24 cellular contexts compared by ENCODE assay signal in genomic region chr6:116221067-116221466, GRCh38. TPM values are rescaled to one million over a fixed set of nuclear protein-coding genes. Genes with fewer than 3 reads are reported as not detected.
DNase-seq lines count a peak whose midpoint lies in the region; ATAC-seq, FAIRE-seq and TF ChIP-seq lines count a peak whose summit lies in the region.
"Had no signal": no experiment of that assay in that cellular context is flagged by ENCODE, and none has a peak within 500 bp of the region (broad histone marks: within the 10 kb centered on the region; RNA-seq: fewer than 3 reads in every experiment).

No MANE protein-coding gene starts in this region.

- intact Hi-C loops in GM12878 (cut with micrococcal nuclease; ENCODE audit: unreplicated experiment), result no loop called here

- POLR2A ChIA-PET in GM12878 (lab: Charles Lee), result no interaction called here

- in situ Hi-C loops in GM12878 (cut with MboI), result no loop called here

- H4K20me1 ChIP-seq in GM12878 (ENCODE audit: control insufficient read depth, insufficient read depth), result no peaks in the 10 kb centered on the region

- H3K14ac ChIP-seq in neuronal stem cell (ENCODE audit: low read length), result no peak overlapping the region

- BruUV-seq in GM12878 (replicated peaks; lab: Mats Ljungman, UMichigan), result no TSS peak

- H3K4me2 ChIP-seq in GM12878 (ENCODE audit: control insufficient read depth, insufficient read depth), result no peak overlapping the region
- no peak overlapping the region for H3K4me2 ChIP-seq in neuronal stem cell (ENCODE audit: insufficient read depth, low read length, poor library complexity, severe bottlenecking)

- H3K4me1 Mint-ChIP-seq in glutamatergic neuron (ENCODE audit: low read depth, unreplicated experiment), result peaks cover 24% of the 10 kb centered on the region
- H3K4me1 Mint-ChIP-seq: activated naive CD4-positive, alpha-beta T cell treated with anti-CD3 and anti-CD28 coated beads, Interleukin-2, amount 10 ng/mL, durations not matched to agents 7 days and 5 days had no signal

- 95% methylated on average over 3 of the region's 3 CpGs for WGBS in GM12878 (ENCODE audit: insufficient coverage, insufficient replicate concordance, low lambda C conversion rate, missing lambda C conversion rate)
- no CpG with 5 or more reads among the region's 3 CpGs for WGBS in neuronal stem cell (ENCODE audit: extremely low coverage in 2 of 2, insufficient read length in 2 of 2, insufficient replicate concordance in 1 of 2), 2 donors

- TF ChIP-seq RAD21 in GM12878 (IDR thresholded peaks at IDR 0.05; ENCODE audit: insufficient read depth, low read depth, low read length), result no peak

- H3K27me3 Mint-ChIP-seq in glutamatergic neuron (ENCODE audit: unreplicated experiment), result peaks cover 9% of the 10 kb centered on the region
- H3K27me3 Mint-ChIP-seq: activated naive CD4-positive, alpha-beta T cell treated with anti-CD3 and anti-CD28 coated beads, Interleukin-2, amount 10 ng/mL, durations not matched to agents 7 days and 5 days; CD4-positive, alpha-beta T cell had no signal

- H3K9me3 ChIP-seq in GM12878 (replicated peaks; ENCODE audit: control insufficient read depth, insufficient read depth, low read length), result no peaks in the 10 kb centered on the region
- no peaks in the 10 kb centered on the region for H3K9me3 ChIP-seq in neuronal stem cell (replicated peaks in 1 of 2; ENCODE audit: control insufficient read depth in 2 of 2, insufficient read depth in 1 of 2, low read depth in 1 of 2, low read length in 2 of 2)
- H3K9me3 ChIP-seq: left ventricle myocardium inferior, Peyer's patch, suprapubic skin, uterus had no signal

- H3K79me2 ChIP-seq in GM12878 (ENCODE audit: control insufficient read depth, insufficient read depth, low read length), result no peaks in the 10 kb centered on the region

- no peak for TF ChIP-seq POLR2A in GM12878 (IDR thresholded peaks at IDR 0.05; ENCODE audit: low read depth, low read length)

- H3K9me3 Mint-ChIP-seq in glutamatergic neuron (ENCODE audit: unreplicated experiment), result no peaks in the 10 kb centered on the region
- H3K9me3 Mint-ChIP-seq: activated naive CD4-positive, alpha-beta T cell treated with anti-CD3 and anti-CD28 coated beads, Interleukin-2, amount 10 ng/mL, durations not matched to agents 7 days and 5 days; activated T-cell treated with anti-CD3 and anti-CD28 coated beads, Interleukin-2, amount 50 U/mL, for 4 hours; CD4-positive, alpha-beta T cell had no signal

- no peak overlapping the region for H4K8ac ChIP-seq in neuronal stem cell (ENCODE audit: low read depth, low read length)

- H3K18ac ChIP-seq in neuronal stem cell (ENCODE audit: low read length), result no peak overlapping the region

- CTCF ChIA-PET in GM12878 (lab: Yijun Ruan, JAX), result interaction anchor here (0.7 kb wide), 1 partner anchor 31 kb away, joined by 3 read pairs; no protein-coding TSS in a partner anchor

- RAD21 ChIA-PET in GM12878 (lab: Charles Lee; ENCODE audit: unreplicated experiment), result no interaction called here

- TF ChIP-seq EP300 in GM12878 (IDR thresholded peaks at IDR 0.05; ENCODE audit: borderline replicate concordance in 1 of 2, control insufficient read depth in 1 of 2, low read depth in 2 of 2, low read length in 2 of 2), result no peak

- H3K9ac ChIP-seq in GM12878 (ENCODE audit: control insufficient read depth, insufficient read depth, low read length), result no peak overlapping the region
- no peak overlapping the region for H3K9ac ChIP-seq in neuronal stem cell (ENCODE audit: low read depth, low read length, poor library complexity)

- no peaks in the 10 kb centered on the region for H3K79me1 ChIP-seq in neuronal stem cell (ENCODE audit: low read depth, low read length)

- SMC1A ChIA-PET in GM12878 (lab: Charles Lee; ENCODE audit: uncharacterized antibody, unreplicated experiment), result no interaction called here

- no peak overlapping the region for H2BK5ac ChIP-seq in neuronal stem cell (ENCODE audit: low read length)

- DNase-seq in AG10803 (ENCODE audit: low read depth) (peak; percentile 67), LHCN-M2 (ENCODE audit: low read depth) (peak; percentile 17), GM12878 (ENCODE audit: low read depth, low spot score) (no peak), glutamatergic neuron (no peak), neuronal stem cell (ENCODE audit: low spot score) (no peak), NCI-H524 (lab: John Stamatoyannopoulos, UW) (no peak), kidney glomerular epithelial cell (lab: John Stamatoyannopoulos, UW) (no peak), NCI-H446 (lab: John Stamatoyannopoulos, UW) (no peak)
- DNase-seq: activated CD8-positive, alpha-beta T cell treated with anti-CD3 and anti-CD28 coated beads, Interleukin-2, amount 10 ng/mL, durations not matched to agents 7 days and 5 days; activated naive CD4-positive, alpha-beta T cell treated with anti-CD3 and anti-CD28 coated beads, Interleukin-2, amount 10 ng/mL, durations not matched to agents 7 days and 5 days; activated T-cell treated with anti-CD3 and anti-CD28 coated beads, Interleukin-2, amount 50 U/mL, for 4 hours; CD4-positive, alpha-beta T cell; DMS153; KBM-7; left ventricle myocardium inferior; NCI-H2107; NCI-H748 treated with DMSO at 0.1 percent for 48 hours; Peyer's patch; right cardiac atrium; T1000; uterus had no signal

- H3K27ac ChIP-seq in GM12878 (ENCODE audit: control insufficient read depth, insufficient read depth) (no peak overlapping the region), neuronal stem cell (replicated peaks; ENCODE audit: low read length) (no peak overlapping the region)
- H3K27ac ChIP-seq: coronary artery, left ventricle myocardium inferior, Peyer's patch, suprapubic skin, uterus had no signal

- H2BK15ac ChIP-seq in neuronal stem cell (ENCODE audit: low read length), result no peak overlapping the region

- H3K23ac ChIP-seq in neuronal stem cell (ENCODE audit: low read depth, low read length, poor library complexity), result no peak overlapping the region

- H2BK120ac ChIP-seq in neuronal stem cell (ENCODE audit: low read depth, low read length), result no peak overlapping the region

- H2BK12ac ChIP-seq in neuronal stem cell (ENCODE audit: low read length), result no peak overlapping the region

- H2AFZ ChIP-seq in GM12878 (ENCODE audit: control insufficient read depth, low read depth, low read length) (no peak overlapping the region), neuronal stem cell (ENCODE audit: low read length) (no peak overlapping the region)

- peak overlapping the region; percentile 77 for H3K27ac Mint-ChIP-seq in glutamatergic neuron (ENCODE audit: unreplicated experiment)
- H3K27ac Mint-ChIP-seq: activated CD8-positive, alpha-beta T cell treated with anti-CD3 and anti-CD28 coated beads, Interleukin-2, amount 10 ng/mL, durations not matched to agents 7 days and 5 days; activated naive CD4-positive, alpha-beta T cell treated with anti-CD3 and anti-CD28 coated beads, Interleukin-2, amount 10 ng/mL, durations not matched to agents 7 days and 5 days; CD4-positive, alpha-beta T cell had no signal

- H3K4ac ChIP-seq in neuronal stem cell (ENCODE audit: low read length), result no peak overlapping the region

- no peak for ATAC-seq in GM12878
- ATAC-seq: activated CD4-positive, CD25-positive, alpha-beta regulatory T cell treated with anti-CD3 and anti-CD28 coated beads, Interleukin-2, amount 50 U/mL, for 24 hours; activated CD8-positive, alpha-beta T cell treated with anti-CD3 and anti-CD28 coated beads, Interleukin-2, amount 10 ng/mL, durations not matched to agents 7 days and 5 days; activated T-cell treated with anti-CD3 and anti-CD28 coated beads, Interleukin-2, amount 50 U/mL, for 4 hours; right cardiac atrium had no signal

- peaks cover 2 to 5% of the 10 kb centered on the region in 2 experiments; a peak in 3 of 4 replicates for H3K36me3 ChIP-seq in GM12878 (ENCODE audit: control insufficient read depth in 2 of 2, insufficient read depth in 2 of 2, low read length in 1 of 2)
- H3K36me3 ChIP-seq in neuronal stem cell (replicated peaks in 1 of 2; ENCODE audit: control insufficient read depth in 2 of 2, insufficient read depth in 2 of 2, low read length in 2 of 2), result no peaks in the 10 kb centered on the region
- H3K36me3 ChIP-seq: uterus had no signal

- TF ChIP-seq CTCF in AG10803 (conservative IDR thresholded peaks at IDR 0.05; ENCODE audit: low read length), result no peak
- no peak for TF ChIP-seq CTCF in GM12878 (IDR thresholded peaks at IDR 0.05 in 2 of 3, conservative IDR thresholded peaks at IDR 0.05 in 1 of 3; ENCODE audit: control insufficient read depth in 2 of 3, extremely low read depth in 1 of 3, insufficient read depth in 1 of 3, low read depth in 3 of 3, low read length in 3 of 3)
- no peak for TF ChIP-seq CTCF in glutamatergic neuron (IDR thresholded peaks at IDR 0.05; ENCODE audit: partially characterized antibody, unreplicated experiment)

- no peak overlapping the region for H4K91ac ChIP-seq in neuronal stem cell (ENCODE audit: low read depth, low read length, poor library complexity)

- no peaks in the 10 kb centered on the region for H3K4me1 ChIP-seq in GM12878 (ENCODE audit: control insufficient read depth, insufficient read depth, low read length)
- H3K4me1 ChIP-seq in neuronal stem cell (ENCODE audit: control insufficient read depth in 2 of 2, insufficient read depth in 1 of 2, low read depth in 1 of 2, low read length in 2 of 2), result no peaks in the 10 kb centered on the region
- H3K4me1 ChIP-seq: Peyer's patch, uterus had no signal

- no peak overlapping the region for H2AK5ac ChIP-seq in neuronal stem cell (ENCODE audit: low read depth, low read length)

- no peak overlapping the region for H3K4me3 Mint-ChIP-seq in glutamatergic neuron (ENCODE audit: unreplicated experiment)
- H3K4me3 Mint-ChIP-seq: activated CD8-positive, alpha-beta T cell treated with anti-CD3 and anti-CD28 coated beads, Interleukin-2, amount 10 ng/mL, durations not matched to agents 7 days and 5 days; activated naive CD4-positive, alpha-beta T cell treated with anti-CD3 and anti-CD28 coated beads, Interleukin-2, amount 10 ng/mL, durations not matched to agents 7 days and 5 days; activated T-cell treated with anti-CD3 and anti-CD28 coated beads, Interleukin-2, amount 50 U/mL, for 4 hours; CD4-positive, alpha-beta T cell had no signal

- H3K36me3 Mint-ChIP-seq in glutamatergic neuron (ENCODE audit: unreplicated experiment), result no peaks in the 10 kb centered on the region

- H3K4me3 ChIP-seq in AG10803 (ENCODE audit: low read length), result no peak overlapping the region
- no peak overlapping the region for H3K4me3 ChIP-seq in GM12878
- H3K4me3 ChIP-seq in neuronal stem cell (ENCODE audit: low read length in 2 of 2), result no peak overlapping the region
- H3K4me3 ChIP-seq: coronary artery, left ventricle myocardium inferior, Peyer's patch, suprapubic skin, uterus had no signal

- H3K27me3 ChIP-seq in GM12878 (replicated peaks in 1 of 2; ENCODE audit: control insufficient read depth in 2 of 2, insufficient read depth in 2 of 2, low read length in 1 of 2) (no peaks in the 10 kb centered on the region), neuronal stem cell (ENCODE audit: control insufficient read depth in 3 of 3, insufficient read depth in 3 of 3, low read depth in 1 of 3, low read length in 3 of 3) (no peaks in the 10 kb centered on the region)
- H3K27me3 ChIP-seq: Peyer's patch, suprapubic skin, uterus had no signal

- no peak for FAIRE-seq in GM12878 (lab: Jason Lieb, UNC)

RNA-seq across cellular contexts. Expression of gene TSPYL4, which starts 32.8 kb away (rescaled TPM):
- total RNA-seq in LHCN-M2 (2014; rRNA removed) (16.7 and 18.8 TPM in 2 replicates), GM12878 (2014; rRNA removed) (20.2 and 22.9 TPM in 2 replicates), GM12878 (2014; rRNA removed; fragmentation: Illumina TruSeq; extraction: Trizol) (9.2 and 9.8 TPM in 2 replicates), GM12878 (2021) (19.9 TPM in 2 replicates), glutamatergic neuron (ENCODE audit: unreplicated experiment) (81.3 TPM)
- 22.7 TPM for polyA plus RNA-seq in LHCN-M2 (2012)
- 22.8 and 23.2 TPM in 2 replicates for total RNA-seq in GM12878 (2013; cell fraction: nucleolus; rRNA removed)
- polyA plus RNA-seq in GM12878 (2011; ENCODE audit: low read depth), result 8.3 TPM
- polyA plus RNA-seq in GM12878 (2011; rRNA removed) (24.0 and 27.6 TPM in 2 replicates), GM12878 (2014; fragmentation: Illumina TruSeq; extraction: Trizol) (21.9 and 27.1 TPM in 2 replicates), GM12878 (2014; fragmentation: Nextera tagmentation; extraction: Ambion mirVana) (1 to 10 TPM; 1.5 to 2.2 TPM), GM12878 (2014; rRNA removed) (20.4 and 20.6 TPM in 2 replicates), GM12878 (2016; fragmentation: Nextera tagmentation; extraction: Ambion mirVana) (10 to 100 TPM; 18.5 to 21.0 TPM)
- polyA plus RNA-seq in GM12878 (2011; cell fraction: cytosol; rRNA removed), result 24.6 and 25.6 TPM in 2 replicates
- polyA plus RNA-seq in GM12878 (2011; cell fraction: nucleus; rRNA removed), result 27.2 and 29.9 TPM in 2 replicates
- polyA plus RNA-seq in GM12878 (2012), result 9.9 and 12.0 TPM in 2 replicates
- 25.2 and 27.4 TPM in 2 replicates for polyA minus RNA-seq in GM12878 (2011; rRNA and poly(A)+ RNA removed)
- 6.1 and 8.3 TPM in 2 replicates for polyA minus RNA-seq in GM12878 (2011; cell fraction: cytosol; rRNA and poly(A)+ RNA removed)
- 13.4 and 13.7 TPM in 2 replicates for polyA minus RNA-seq in GM12878 (2011; cell fraction: nucleus; rRNA and poly(A)+ RNA removed)
- polyA plus RNA-seq in neuronal stem cell (2013, experiment 1 of 2), result 37.9 TPM
- 37.1 TPM for polyA plus RNA-seq in neuronal stem cell (2013, experiment 2 of 2)

RNA-seq across cellular contexts. Expression of gene TSPYL1, which starts 58.7 kb away (rescaled TPM):
- total RNA-seq in LHCN-M2 (2014; rRNA removed) (72.5 and 76.1 TPM in 2 replicates), GM12878 (2014; rRNA removed) (40.2 and 45.1 TPM in 2 replicates), GM12878 (2014; rRNA removed; fragmentation: Illumina TruSeq; extraction: Trizol) (34.2 and 35.3 TPM in 2 replicates), GM12878 (2021) (42.7 and 44.1 TPM in 2 replicates), glutamatergic neuron (ENCODE audit: unreplicated experiment) (63.3 TPM)
- 50.4 TPM for polyA plus RNA-seq in LHCN-M2 (2012)
- total RNA-seq in GM12878 (2013; cell fraction: nucleolus; rRNA removed), result 17.3 and 19.3 TPM in 2 replicates
- 22.6 TPM for polyA plus RNA-seq in GM12878 (2011; ENCODE audit: low read depth)
- polyA plus RNA-seq in GM12878 (2011; rRNA removed) (28.4 and 28.5 TPM in 2 replicates), GM12878 (2014; fragmentation: Illumina TruSeq; extraction: Trizol) (23.9 and 25.7 TPM in 2 replicates), GM12878 (2014; fragmentation: Nextera tagmentation; extraction: Ambion mirVana) (10 to 100 TPM; 22.9 to 29.9 TPM), GM12878 (2014; rRNA removed) (20.0 and 23.1 TPM in 2 replicates), GM12878 (2016; fragmentation: Nextera tagmentation; extraction: Ambion mirVana) (10 to 100 TPM; 22.9 to 23.4 TPM)
- 18.2 and 22.7 TPM in 2 replicates for polyA plus RNA-seq in GM12878 (2011; cell fraction: cytosol; rRNA removed)
- polyA plus RNA-seq in GM12878 (2011; cell fraction: nucleus; rRNA removed), result 15.3 and 21.6 TPM in 2 replicates
- polyA plus RNA-seq in GM12878 (2012), result 31.3 and 39.9 TPM in 2 replicates
- polyA minus RNA-seq in GM12878 (2011; rRNA and poly(A)+ RNA removed), result 49.3 and 62.0 TPM in 2 replicates
- polyA minus RNA-seq in GM12878 (2011; cell fraction: cytosol; rRNA and poly(A)+ RNA removed), result 17.1 and 19.1 TPM in 2 replicates
- polyA minus RNA-seq in GM12878 (2011; cell fraction: nucleus; rRNA and poly(A)+ RNA removed), result 16.1 and 24.8 TPM in 2 replicates
- 47.6 TPM for polyA plus RNA-seq in neuronal stem cell (2013, experiment 1 of 2)
- 48.1 TPM for polyA plus RNA-seq in neuronal stem cell (2013, experiment 2 of 2)

Comparison
In these comparisons a context has a peak if more than half of its experiments do, and no peak if none do; other contexts are left out.
1. DNase-seq: peak in AG10803 (single experiment) and LHCN-M2 (single experiment); none in GM12878 (single experiment), glutamatergic neuron (single experiment), neuronal stem cell (single experiment), NCI-H524 (0 of 2), kidney glomerular epithelial cell (single experiment) and NCI-H446 (0 of 2).